ENCODE assay signal across 21 cellular contexts in genomic region chr3:22373827-22374226, GRCh38.
A peak's percentile ranks its signal among the peaks of the same experiment; 100 is the strongest.
DNase-seq lines count a peak whose midpoint lies in the region; ATAC-seq and TF ChIP-seq lines count a peak whose summit lies in the region.
"Had no signal": no experiment of that assay in that cellular context is flagged by ENCODE, and none has a peak within 500 bp of the region (broad histone marks: within the 10 kb centered on the region; RNA-seq: fewer than 3 reads in every experiment).

No MANE protein-coding gene starts in this region.

- H3K27me3 ChIP-seq in osteoblast (ENCODE audit: insufficient read depth, low read length), result no peaks in the 10 kb centered on the region

- in situ Hi-C loops in G401 (cut with HindIII; ENCODE audit: low sequenced_read_pairs), result no loop called here

- DNase-seq in G401 (ENCODE audit: low spot score), result peak; percentile 71
- peak; percentile 32 for DNase-seq in cerebellum (ENCODE audit: low spot score)
- DNase-seq in osteoblast (ENCODE audit: insufficient read length, low spot score, missing footprints), result peak; percentile 45
- DNase-seq in left colon, result no peak
- DNase-seq in NCI-H774 (lab: John Stamatoyannopoulos, UW), result no peak
- DNase-seq in kidney glomerular epithelial cell (lab: John Stamatoyannopoulos, UW), result no peak
- DNase-seq: AML-193; CD4-positive, alpha-beta T cell; CD8-positive, alpha-beta memory T cell; COR-L47; DMS 273 treated with DMSO at 0.1 percent for 48 hours; DMS153; DMS53; DMS79; DND-41; EL; GF-D8 had no signal

- no peak overlapping the region for H3K4me2 ChIP-seq in osteoblast (ENCODE audit: insufficient read depth, low read length)
- H3K4me2 ChIP-seq: A549; BLaER1 treated with 17β-estradiol and CSF1 and Interleukin-3, amounts not matched to agents 10 nM and 100 nM had no signal

- H3K79me2 ChIP-seq in osteoblast (ENCODE audit: insufficient read depth, low read length), result no peaks in the 10 kb centered on the region

- no peaks in the 10 kb centered on the region for H3K9me3 ChIP-seq in osteoblast (ENCODE audit: low read depth, low read length)
- H3K9me3 ChIP-seq: A549 had no signal

- intact Hi-C loops in left colon (cut with DNase I, micrococcal nuclease), result no loop called here

- H3K27ac ChIP-seq in osteoblast (ENCODE audit: low read depth, low read length), result no peak overlapping the region
- H3K27ac ChIP-seq: 22Rv1; A549; BLaER1 treated with 17β-estradiol and CSF1 and Interleukin-3, amounts not matched to agents 10 nM and 100 nM; C4-2B had no signal

- no peaks in the 10 kb centered on the region for H4K20me1 ChIP-seq in osteoblast (ENCODE audit: insufficient read depth, low read length)
- H4K20me1 ChIP-seq: BLaER1 treated with 17β-estradiol and CSF1 and Interleukin-3, amounts not matched to agents 10 nM and 100 nM had no signal

- H2AFZ ChIP-seq in osteoblast (ENCODE audit: low read length), result no peak overlapping the region

- no peaks in the 10 kb centered on the region for H3K36me3 ChIP-seq in osteoblast (ENCODE audit: insufficient read depth, low read length)
- H3K36me3 ChIP-seq: BLaER1 treated with 17β-estradiol and CSF1 and Interleukin-3, amounts not matched to agents 10 nM and 100 nM had no signal

- no peaks in the 10 kb centered on the region for H3K4me1 ChIP-seq in osteoblast (ENCODE audit: insufficient read depth, low read length)
- H3K4me1 ChIP-seq: A549; BLaER1 treated with 17β-estradiol and CSF1 and Interleukin-3, amounts not matched to agents 10 nM and 100 nM had no signal

- ATAC-seq in left colon, result no peak
- ATAC-seq: A549 had no signal

- no peak overlapping the region for H3K4me3 ChIP-seq in osteoblast (ENCODE audit: insufficient read depth, low read length)
- H3K4me3 ChIP-seq: A549; BLaER1 treated with 17β-estradiol and CSF1 and Interleukin-3, amounts not matched to agents 10 nM and 100 nM had no signal

- TF ChIP-seq CTCF in osteoblast (IDR thresholded peaks at IDR 0.05; ENCODE audit: extremely low read depth, low read depth, low read length), result no peak

Comparison
In these comparisons a context has a peak if more than half of its experiments do, and no peak if none do; other contexts are left out.
1. DNase-seq: peak in G401 (single experiment), cerebellum (single experiment) and osteoblast (single experiment); none in left colon (0 of 2), NCI-H774 (single experiment) and kidney glomerular epithelial cell (single experiment).